Comparison of ENCODE assay signal across 15 cellular contexts in the genomic region with DNA sequence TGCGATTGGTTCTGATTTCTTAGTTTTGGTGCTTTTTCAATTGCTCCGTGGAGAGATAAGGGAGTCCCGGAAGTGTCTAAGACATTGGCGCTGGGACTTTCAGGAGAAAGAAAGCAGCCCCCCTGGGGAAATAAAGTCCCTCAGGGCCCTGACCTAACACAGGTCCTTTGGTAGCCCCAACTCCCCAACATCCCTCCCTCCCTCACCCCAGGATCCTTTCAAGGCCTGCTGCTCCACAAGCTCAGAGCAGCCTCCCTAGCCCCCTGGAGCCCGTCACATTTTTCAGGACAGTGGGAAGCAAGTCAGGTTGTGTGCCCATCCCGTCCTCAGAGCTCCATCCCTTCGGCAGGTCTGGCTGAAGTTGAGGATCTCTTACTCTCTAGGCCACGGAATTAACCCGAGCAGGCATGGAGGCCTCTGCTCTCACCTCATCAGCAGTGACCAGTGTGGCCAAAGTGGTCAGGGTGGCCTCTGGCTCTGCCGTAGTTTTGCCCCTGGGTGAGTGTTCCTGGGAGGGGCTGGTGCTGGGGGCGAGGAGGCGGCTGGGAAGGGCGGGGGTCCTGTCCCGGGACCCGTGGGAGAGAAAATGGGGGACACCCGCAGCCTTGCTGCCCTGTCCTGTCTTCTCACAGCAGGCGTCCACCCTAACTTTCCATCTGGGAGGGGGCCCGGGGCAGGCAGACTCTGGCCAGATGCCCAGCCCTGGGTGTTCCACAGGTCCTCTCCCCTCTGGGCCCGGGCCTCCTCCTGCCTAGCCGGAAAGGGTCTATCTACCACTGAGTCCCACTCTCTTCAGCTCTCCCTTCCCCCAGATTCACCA. TPM values are rescaled to one million over a fixed set of nuclear protein-coding genes. Genes with fewer than 3 reads are reported as not detected.
A peak's percentile ranks its signal among the peaks of the same experiment; 100 is the strongest.
DNase-seq lines count a peak whose midpoint lies in the region; ATAC-seq and TF ChIP-seq lines count a peak whose summit lies in the region.
"Had no signal": no experiment of that assay in that cellular context is flagged by ENCODE, and none has a peak within 500 bp of the region (broad histone marks: within the 10 kb centered on the region; RNA-seq: fewer than 3 reads in every experiment).

No MANE protein-coding gene starts in this region.

- no peak overlapping the region for H2BK15ac ChIP-seq in mesenchymal stem cell (ENCODE audit: low read depth, poor library complexity, severe bottlenecking)

- no peak overlapping the region for H2AK5ac ChIP-seq in mesenchymal stem cell (ENCODE audit: low read length, severe bottlenecking)

- no peaks in the 10 kb centered on the region for H3K9me3 ChIP-seq in mesenchymal stem cell (ENCODE audit: control insufficient read depth, low read length)
- H3K9me3 ChIP-seq in thoracic aorta, result no peaks in the 10 kb centered on the region

- H2AFZ ChIP-seq in mesenchymal stem cell (ENCODE audit: low read depth, low read length), result no peak overlapping the region

- H3K4me2 ChIP-seq in mesenchymal stem cell (ENCODE audit: low read length, poor library complexity, severe bottlenecking), result no peak overlapping the region

- H3K27ac ChIP-seq in mesenchymal stem cell (ENCODE audit: low read length, poor library complexity, severe bottlenecking), result no peak overlapping the region
- H3K27ac ChIP-seq in thoracic aorta, result no peak overlapping the region

- no peak overlapping the region for H2BK120ac ChIP-seq in mesenchymal stem cell (ENCODE audit: low read depth, low read length)

- no peak overlapping the region for H3K27ac Mint-ChIP-seq in activated T-helper 1 cell treated with anti-CD3 and anti-CD28 coated beads, Interleukin-12 subunit alpha, Interleukin-12 subunit beta, Interleukin-2, Interleukin-4 antibody, amounts not matched to agents 30 ng/mL and 10 ng/mL and 1 ng/mL, durations not matched to agents 14 hours and 24 hours and 36 hours
- peak overlapping the region; percentile 30 for H3K27ac Mint-ChIP-seq in dendritic cell treated with granulocyte-macrophage colony-stimulating factor and Interleukin-4, amounts not matched to agents 40 ng/mL and 50 ng/mL, for 4 days
- H3K27ac Mint-ChIP-seq: activated naive CD8-positive, alpha-beta T cell treated with anti-CD3 and anti-CD28 coated beads, Interleukin-2, amount 50 U/mL, for 24 hours had no signal

- no peak for DNase-seq in activated T-helper 1 cell treated with anti-CD3 and anti-CD28 coated beads, Interleukin-12 subunit alpha, Interleukin-12 subunit beta, Interleukin-2, Interleukin-4 antibody, amounts not matched to agents 30 ng/mL and 10 ng/mL and 1 ng/mL, durations not matched to agents 14 hours and 24 hours and 36 hours (ENCODE audit: low spot score)
- DNase-seq in mesenchymal stem cell (no peak), thoracic aorta (ENCODE audit: low spot score) (no peak), ACHN (no peak), HuH-7.5 (ENCODE audit: low spot score) (no peak), NCI-H526 (lab: John Stamatoyannopoulos, UW) (no peak)
- DNase-seq: activated naive CD8-positive, alpha-beta T cell treated with anti-CD3 and anti-CD28 coated beads, Interleukin-2, amount 50 U/mL, for 24 hours; CD4-positive, alpha-beta memory T cell; effector CD8-positive, alpha-beta T cell; NCI-H1092; stimulated activated CD4-positive, alpha-beta T cell treated with anti-CD3 and anti-CD28 coated beads, Interleukin-4, amount 100 ng/mL, for 1 hour; stimulated activated naive CD4-positive, alpha-beta T cell had no signal

- no peaks in the 10 kb centered on the region for H3K36me3 Mint-ChIP-seq in activated T-helper 1 cell treated with anti-CD3 and anti-CD28 coated beads, Interleukin-12 subunit alpha, Interleukin-12 subunit beta, Interleukin-2, Interleukin-4 antibody, amounts not matched to agents 30 ng/mL and 10 ng/mL and 1 ng/mL, durations not matched to agents 14 hours and 24 hours and 36 hours (ENCODE audit: low read depth)
- no peaks in the 10 kb centered on the region for H3K36me3 Mint-ChIP-seq in dendritic cell treated with granulocyte-macrophage colony-stimulating factor and Interleukin-4, amounts not matched to agents 40 ng/mL and 50 ng/mL, for 4 days (ENCODE audit: low read depth)
- H3K36me3 Mint-ChIP-seq: CD4-positive, alpha-beta memory T cell had no signal

- H3K4ac ChIP-seq in mesenchymal stem cell (ENCODE audit: low read depth in 1 of 2, low read length in 2 of 2), result no peak overlapping the region

- peak overlapping the region; percentile 90 for H3K9ac ChIP-seq in mesenchymal stem cell (ENCODE audit: low read length)

- H4K91ac ChIP-seq in mesenchymal stem cell (ENCODE audit: low read length), result no peak overlapping the region

- H3K4me1 ChIP-seq in mesenchymal stem cell (ENCODE audit: control insufficient read depth, insufficient read depth, low read depth, low read length) (no peaks in the 10 kb centered on the region), thoracic aorta (ENCODE audit: control insufficient read depth in 1 of 2, low read depth in 2 of 2) (peaks cover 0 to 7% of the 10 kb centered on the region in 2 donors)

- H3K18ac ChIP-seq in mesenchymal stem cell (ENCODE audit: low read depth in 1 of 2, low read length in 2 of 2), result no peak overlapping the region

- H3K23ac ChIP-seq in mesenchymal stem cell (ENCODE audit: low read length in 2 of 2), result no peak overlapping the region

- H3K79me1 ChIP-seq in mesenchymal stem cell (replicated peaks; ENCODE audit: low read length, poor library complexity, severe bottlenecking), result no peaks in the 10 kb centered on the region

- peak overlapping the region; percentile 49 for H3K4me3 Mint-ChIP-seq in activated T-helper 1 cell treated with anti-CD3 and anti-CD28 coated beads, Interleukin-12 subunit alpha, Interleukin-12 subunit beta, Interleukin-2, Interleukin-4 antibody, amounts not matched to agents 30 ng/mL and 10 ng/mL and 1 ng/mL, durations not matched to agents 14 hours and 24 hours and 36 hours
- no peak overlapping the region for H3K4me3 Mint-ChIP-seq in dendritic cell treated with granulocyte-macrophage colony-stimulating factor and Interleukin-4, amounts not matched to agents 40 ng/mL and 50 ng/mL, for 4 days
- H3K4me3 Mint-ChIP-seq: activated naive CD8-positive, alpha-beta T cell treated with anti-CD3 and anti-CD28 coated beads, Interleukin-2, amount 50 U/mL, for 24 hours had no signal

- H4K8ac ChIP-seq in mesenchymal stem cell (ENCODE audit: low read length), result no peak overlapping the region

- H2BK12ac ChIP-seq in mesenchymal stem cell (ENCODE audit: low read length in 2 of 2), result no peak overlapping the region

- H3K4me3 ChIP-seq in mesenchymal stem cell (ENCODE audit: insufficient read depth in 1 of 2, low read depth in 1 of 2, low read length in 2 of 2), result peak overlapping the region in 1 of 2 experiments; percentile 78
- H3K4me3 ChIP-seq in thoracic aorta, result peak overlapping the region; percentile 46

- peaks cover 15% of the 10 kb centered on the region for H3K4me1 Mint-ChIP-seq in activated T-helper 1 cell treated with anti-CD3 and anti-CD28 coated beads, Interleukin-12 subunit alpha, Interleukin-12 subunit beta, Interleukin-2, Interleukin-4 antibody, amounts not matched to agents 30 ng/mL and 10 ng/mL and 1 ng/mL, durations not matched to agents 14 hours and 24 hours and 36 hours (ENCODE audit: low read depth)
- H3K4me1 Mint-ChIP-seq in dendritic cell treated with granulocyte-macrophage colony-stimulating factor and Interleukin-4, amounts not matched to agents 40 ng/mL and 50 ng/mL, for 4 days (ENCODE audit: low read depth), result peaks cover 24% of the 10 kb centered on the region
- H3K4me1 Mint-ChIP-seq: activated naive CD8-positive, alpha-beta T cell treated with anti-CD3 and anti-CD28 coated beads, Interleukin-2, amount 50 U/mL, for 24 hours; CD4-positive, alpha-beta memory T cell had no signal

- no peak for TF ChIP-seq CTCF in thoracic aorta (IDR thresholded peaks at IDR 0.05)

- peaks cover 5 to 24% of the 10 kb centered on the region in 2 experiments for H3K27me3 ChIP-seq in mesenchymal stem cell (ENCODE audit: control insufficient read depth in 1 of 2, insufficient read depth in 1 of 2, low read length in 2 of 2)
- no peaks in the 10 kb centered on the region for H3K27me3 ChIP-seq in thoracic aorta (replicated peaks; ENCODE audit: insufficient read depth)

- no peak overlapping the region for H2BK5ac ChIP-seq in mesenchymal stem cell (ENCODE audit: low read depth, low read length, poor library complexity, severe bottlenecking)

- peaks cover 2% of the 10 kb centered on the region for H3K27me3 Mint-ChIP-seq in activated T-helper 1 cell treated with anti-CD3 and anti-CD28 coated beads, Interleukin-12 subunit alpha, Interleukin-12 subunit beta, Interleukin-2, Interleukin-4 antibody, amounts not matched to agents 30 ng/mL and 10 ng/mL and 1 ng/mL, durations not matched to agents 14 hours and 24 hours and 36 hours (ENCODE audit: insufficient read depth)
- peaks cover 11% of the 10 kb centered on the region for H3K27me3 Mint-ChIP-seq in dendritic cell treated with granulocyte-macrophage colony-stimulating factor and Interleukin-4, amounts not matched to agents 40 ng/mL and 50 ng/mL, for 4 days

- intact Hi-C loops in activated T-helper 1 cell treated with anti-CD3 and anti-CD28 coated beads, Interleukin-12 subunit alpha, Interleukin-12 subunit beta, Interleukin-2, Interleukin-4 antibody, amounts not matched to agents 30 ng/mL and 10 ng/mL and 1 ng/mL, durations not matched to agents 14 hours and 24 hours and 36 hours (cut with micrococcal nuclease), result no loop called here
- intact Hi-C loops in dendritic cell treated with granulocyte-macrophage colony-stimulating factor and Interleukin-4, amounts not matched to agents 40 ng/mL and 50 ng/mL, for 4 days (cut with micrococcal nuclease), result no loop called here

- H3K36me3 ChIP-seq in mesenchymal stem cell (ENCODE audit: control insufficient read depth in 1 of 2, insufficient read depth in 2 of 2, low read depth in 1 of 2, low read length in 2 of 2) (peaks cover 0 to 3% of the 10 kb centered on the region in 2 experiments), thoracic aorta (no peaks in the 10 kb centered on the region)

- in situ Hi-C loops in ACHN (cut with HindIII; ENCODE audit: low pct_ligation_motif_present, low pct_unique_long_range_greater_than_20kb, low sequenced_read_pairs), result no loop called here

- no peak overlapping the region for H3K14ac ChIP-seq in mesenchymal stem cell (ENCODE audit: low read length in 2 of 2)

- 93% methylated on average over 20 of the region's 20 CpGs for WGBS in mesenchymal stem cell

- no peak for ATAC-seq in thoracic aorta (ENCODE audit: insufficient number of reproducible peaks, low FRiP score, low read depth)
- ATAC-seq: activated naive CD8-positive, alpha-beta T cell treated with anti-CD3 and anti-CD28 coated beads, Interleukin-2, amount 50 U/mL, for 24 hours; Panc1 had no signal

- H3K9me3 Mint-ChIP-seq in activated T-helper 1 cell treated with anti-CD3 and anti-CD28 coated beads, Interleukin-12 subunit alpha, Interleukin-12 subunit beta, Interleukin-2, Interleukin-4 antibody, amounts not matched to agents 30 ng/mL and 10 ng/mL and 1 ng/mL, durations not matched to agents 14 hours and 24 hours and 36 hours, result no peaks in the 10 kb centered on the region
- H3K9me3 Mint-ChIP-seq in dendritic cell treated with granulocyte-macrophage colony-stimulating factor and Interleukin-4, amounts not matched to agents 40 ng/mL and 50 ng/mL, for 4 days, result no peaks in the 10 kb centered on the region
- H3K9me3 Mint-ChIP-seq: activated naive CD8-positive, alpha-beta T cell treated with anti-CD3 and anti-CD28 coated beads, Interleukin-2, amount 50 U/mL, for 24 hours; CD4-positive, alpha-beta memory T cell had no signal

RNA-seq across cellular contexts. Expression of a gene that starts 0.9 kb away (rescaled TPM):
- 37.0 and 42.2 TPM in 2 replicates for total RNA-seq in activated T-helper 1 cell treated with anti-CD3 and anti-CD28 coated beads, Interleukin-12 subunit alpha, Interleukin-12 subunit beta, Interleukin-2, Interleukin-4 antibody, amounts not matched to agents 30 ng/mL and 10 ng/mL and 1 ng/mL, durations not matched to agents 14 hours and 24 hours and 36 hours
- polyA plus RNA-seq in mesenchymal stem cell (2013, experiment 1 of 2), result 1.2 TPM
- 1.3 TPM for polyA plus RNA-seq in mesenchymal stem cell (2013, experiment 2 of 2)
- 10 to 100 TPM; 79.8 to 96.3 TPM for total RNA-seq in thoracic aorta
- total RNA-seq: G401 had no signal

RNA-seq across cellular contexts. Expression of a gene that starts 17.9 kb away (rescaled TPM):
- 33.5 and 36.1 TPM in 2 replicates for total RNA-seq in activated T-helper 1 cell treated with anti-CD3 and anti-CD28 coated beads, Interleukin-12 subunit alpha, Interleukin-12 subunit beta, Interleukin-2, Interleukin-4 antibody, amounts not matched to agents 30 ng/mL and 10 ng/mL and 1 ng/mL, durations not matched to agents 14 hours and 24 hours and 36 hours
- 72.9 TPM for polyA plus RNA-seq in mesenchymal stem cell (2013, experiment 1 of 2)
- polyA plus RNA-seq in mesenchymal stem cell (2013, experiment 2 of 2), result 74.9 TPM
- total RNA-seq in thoracic aorta, result 100 to 1,000 TPM in 1 of 2 donors, 10 to 100 TPM in 1; 42.7 to 150 TPM

RNA-seq across cellular contexts. Expression of a gene that starts 30.4 kb away (rescaled TPM):
- total RNA-seq in activated T-helper 1 cell treated with anti-CD3 and anti-CD28 coated beads, Interleukin-12 subunit alpha, Interleukin-12 subunit beta, Interleukin-2, Interleukin-4 antibody, amounts not matched to agents 30 ng/mL and 10 ng/mL and 1 ng/mL, durations not matched to agents 14 hours and 24 hours and 36 hours, result 22.0 and 22.7 TPM in 2 replicates
- 20.5 TPM for polyA plus RNA-seq in mesenchymal stem cell (2013, experiment 1 of 2)
- 20.5 TPM for polyA plus RNA-seq in mesenchymal stem cell (2013, experiment 2 of 2)
- 1 to 10 TPM; 4.2 to 5.0 TPM for total RNA-seq in thoracic aorta

RNA-seq across cellular contexts. Expression of a gene that starts 30.5 kb away (rescaled TPM):
- total RNA-seq in activated T-helper 1 cell treated with anti-CD3 and anti-CD28 coated beads, Interleukin-12 subunit alpha, Interleukin-12 subunit beta, Interleukin-2, Interleukin-4 antibody, amounts not matched to agents 30 ng/mL and 10 ng/mL and 1 ng/mL, durations not matched to agents 14 hours and 24 hours and 36 hours, result 252 and 271 TPM in 2 replicates
- 132 TPM for polyA plus RNA-seq in mesenchymal stem cell (2013, experiment 1 of 2)
- 129 TPM for polyA plus RNA-seq in mesenchymal stem cell (2013, experiment 2 of 2)
- total RNA-seq in thoracic aorta, result 100 to 1,000 TPM; 139 to 228 TPM
